Comparison of ENCODE assay signal across 18 cellular contexts in genomic region chr17:33200587-33200986, GRCh38.
DNase-seq lines count a peak whose midpoint lies in the region; ATAC-seq, FAIRE-seq and TF ChIP-seq lines count a peak whose summit lies in the region.
"Had no signal": no experiment of that assay in that cellular context is flagged by ENCODE, and none has a peak within 500 bp of the region (broad histone marks: within the 10 kb centered on the region; RNA-seq: fewer than 3 reads in every experiment).

No MANE protein-coding gene starts in this region.

- H3K4me1 Mint-ChIP-seq in MCF 10A (ENCODE audit: insufficient read depth, unreplicated experiment) = peaks cover 12% of the 10 kb centered on the region
- no peaks in the 10 kb centered on the region for H3K4me1 Mint-ChIP-seq in activated CD8-positive, alpha-beta memory T cell treated with anti-CD3 and anti-CD28 coated beads, Interleukin-2, amount 10 ng/mL, durations not matched to agents 7 days and 5 days
- H3K4me1 Mint-ChIP-seq: activated B cell treated with CpG ODN at 0.5 μM for 24 hours, B cell had no signal

- peak; percentile 35 for FAIRE-seq in urothelium cell line (lab: Jason Lieb, UNC)

- no peak overlapping the region for H3K4me2 ChIP-seq in OCI-LY7 (ENCODE audit: low read length)

- intact Hi-C loops in MCF 10A (cut with micrococcal nuclease) = no loop called here
- intact Hi-C loops in breast epithelium (cut with DNase I; ENCODE audit: low total_unique reads) = no loop called here
- intact Hi-C loops in OCI-LY7 (cut with micrococcal nuclease; ENCODE audit: unreplicated experiment) = no loop called here

- no peaks in the 10 kb centered on the region for H3K9me2 ChIP-seq in OCI-LY7 (ENCODE audit: insufficient read depth, low read length)

- TF ChIP-seq POLR2A in breast epithelium (IDR thresholded peaks at IDR 0.05) = no peak

- H2AFZ ChIP-seq in OCI-LY7 (ENCODE audit: low read length) = no peak overlapping the region

- POLR2A ChIA-PET in MCF 10A (lab: Yijun Ruan, JAX) (no interaction called here), OCI-LY7 (lab: Charles Lee) (no interaction called here)

- H3K27me3 ChIP-seq in breast epithelium = peaks cover 0 to 14% of the 10 kb centered on the region in 2 donors
- H3K27me3 ChIP-seq: vagina had no signal

- H3K27me3 Mint-ChIP-seq in MCF 10A (ENCODE audit: insufficient read depth, unreplicated experiment) = no peaks in the 10 kb centered on the region
- H3K27me3 Mint-ChIP-seq in activated CD8-positive, alpha-beta memory T cell treated with anti-CD3 and anti-CD28 coated beads, Interleukin-2, amount 10 ng/mL, durations not matched to agents 7 days and 5 days = no peaks in the 10 kb centered on the region

- no peaks in the 10 kb centered on the region for H3K9me3 Mint-ChIP-seq in MCF 10A (ENCODE audit: unreplicated experiment)
- no peaks in the 10 kb centered on the region for H3K9me3 Mint-ChIP-seq in activated CD8-positive, alpha-beta memory T cell treated with anti-CD3 and anti-CD28 coated beads, Interleukin-2, amount 10 ng/mL, durations not matched to agents 7 days and 5 days (ENCODE audit: low read depth)
- H3K9me3 Mint-ChIP-seq: activated B cell treated with CpG ODN at 0.5 μM for 24 hours had no signal

- BruUV-seq in MCF 10A (replicated peaks; lab: Mats Ljungman, UMichigan) = no TSS peak
- BruUV-seq in OCI-LY7 (replicated peaks; lab: Mats Ljungman, UMichigan) = no TSS peak

- no peaks in the 10 kb centered on the region for H3K4me1 ChIP-seq in breast epithelium
- no peaks in the 10 kb centered on the region for H3K4me1 ChIP-seq in OCI-LY7 (ENCODE audit: insufficient read depth, low read length, poor library complexity, severe bottlenecking)
- H3K4me1 ChIP-seq: esophagus muscularis mucosa had no signal

- no peak overlapping the region for H3K27ac Mint-ChIP-seq in MCF 10A (ENCODE audit: low read depth, unreplicated experiment)
- H3K27ac Mint-ChIP-seq in activated CD8-positive, alpha-beta memory T cell treated with anti-CD3 and anti-CD28 coated beads, Interleukin-2, amount 10 ng/mL, durations not matched to agents 7 days and 5 days = no peak overlapping the region
- H3K27ac Mint-ChIP-seq: activated B cell treated with CpG ODN at 0.5 μM for 24 hours, B cell had no signal

- TF ChIP-seq CTCF in MCF 10A (IDR thresholded peaks at IDR 0.05; ENCODE audit: unreplicated experiment) (peak; percentile 10), breast epithelium (IDR thresholded peaks at IDR 0.05) (no peak), OCI-LY7 (conservative IDR thresholded peaks at IDR 0.05; ENCODE audit: low read length) (no peak)

- no peaks in the 10 kb centered on the region for H3K36me3 ChIP-seq in breast epithelium
- no peaks in the 10 kb centered on the region for H3K36me3 ChIP-seq in OCI-LY7 (ENCODE audit: insufficient read depth, low read length)
- H3K36me3 ChIP-seq: esophagus muscularis mucosa, vagina had no signal

- H3K9me3 ChIP-seq in breast epithelium = no peaks in the 10 kb centered on the region
- no peaks in the 10 kb centered on the region for H3K9me3 ChIP-seq in OCI-LY7 (ENCODE audit: low read length)
- H3K9me3 ChIP-seq: esophagus muscularis mucosa, vagina had no signal

- no peaks in the 10 kb centered on the region for H4K20me1 ChIP-seq in OCI-LY7 (ENCODE audit: insufficient read depth, low read length)

- H3K4me3 Mint-ChIP-seq in MCF 10A (ENCODE audit: unreplicated experiment) = no peak overlapping the region
- no peak overlapping the region for H3K4me3 Mint-ChIP-seq in activated CD8-positive, alpha-beta memory T cell treated with anti-CD3 and anti-CD28 coated beads, Interleukin-2, amount 10 ng/mL, durations not matched to agents 7 days and 5 days
- H3K4me3 Mint-ChIP-seq: activated B cell treated with CpG ODN at 0.5 μM for 24 hours, B cell had no signal

- H3K27ac ChIP-seq in breast epithelium = no peak overlapping the region
- H3K27ac ChIP-seq in OCI-LY7 (ENCODE audit: low read depth, low read length, poor library complexity, severe bottlenecking) = no peak overlapping the region
- H3K27ac ChIP-seq: esophagus muscularis mucosa, vagina had no signal

- ATAC-seq in SK-N-SH treated with all-trans-retinoic acid at 6 μM for 48 hours (peak; percentile 54; the same call in 2 of the 3 replicates), GM21423 (IDR thresholded peaks at IDR 0.05; ENCODE audit: unreplicated experiment) (no peak)
- no peak for ATAC-seq in activated CD8-positive, alpha-beta memory T cell treated with anti-CD3 and anti-CD28 coated beads, Interleukin-2, amount 10 ng/mL, durations not matched to agents 7 days and 5 days

- no peaks in the 10 kb centered on the region for H3K79me2 ChIP-seq in OCI-LY7 (ENCODE audit: insufficient read depth, low read depth, low read length)

- DNase-seq in MCF 10A (ENCODE audit: unreplicated experiment) = peak; percentile 21
- DNase-seq in breast epithelium (ENCODE audit: low spot score in 2 of 2) = no peak
- peak; percentile 51 for DNase-seq in glomerular visceral epithelial cell (ENCODE audit: extremely low spot score)
- DNase-seq in urothelium cell line (ENCODE audit: low spot score) = peak; percentile 27
- DNase-seq in OCI-LY7 (ENCODE audit: low spot score) = no peak
- DNase-seq in activated CD8-positive, alpha-beta memory T cell treated with anti-CD3 and anti-CD28 coated beads, Interleukin-2, amount 10 ng/mL, durations not matched to agents 7 days and 5 days = no peak
- DNase-seq: activated B cell treated with CpG ODN at 0.5 μM for 24 hours; activated CD8-positive, alpha-beta memory T cell treated with anti-CD3 and anti-CD28 coated beads, Interleukin-2, amount 50 U/mL, for 4 hours; activated naive CD4-positive, alpha-beta T cell treated with anti-CD3 and anti-CD28 coated beads, Interleukin-2, amount 50 U/mL, for 16 hours; GOT3; midbrain; NCI-H748 treated with DMSO at 0.1 percent for 48 hours; posterior cingulate gyrus had no signal

- no peak overlapping the region for H3K4me3 ChIP-seq in breast epithelium
- H3K4me3 ChIP-seq in OCI-LY7 (ENCODE audit: low read depth, low read length, poor library complexity, severe bottlenecking) = no peak overlapping the region
- H3K4me3 ChIP-seq: esophagus muscularis mucosa, vagina had no signal

- CTCF ChIA-PET in MCF 10A (lab: Yijun Ruan, JAX) = interaction anchor here (0.6 to 1.5 kb wide), 5 partner anchors 8 to 472 kb away, joined by 3 to 5 read pairs (median 3); no protein-coding TSS in a partner anchor
- CTCF ChIA-PET in OCI-LY7 (lab: Charles Lee; ENCODE audit: unreplicated experiment) = no interaction called here
- CTCF ChIA-PET in activated CD8-positive, alpha-beta memory T cell treated with anti-CD3 and anti-CD28 coated beads, Interleukin-2, amount 10 ng/mL, durations not matched to agents 7 days and 5 days (lab: Charles Lee) = no interaction called here

- H3K36me3 Mint-ChIP-seq in MCF 10A (ENCODE audit: insufficient read depth, unreplicated experiment) = no peaks in the 10 kb centered on the region
- H3K36me3 Mint-ChIP-seq in activated CD8-positive, alpha-beta memory T cell treated with anti-CD3 and anti-CD28 coated beads, Interleukin-2, amount 10 ng/mL, durations not matched to agents 7 days and 5 days = no peaks in the 10 kb centered on the region

TF ChIP-seq in SK-N-SH treated with all-trans-retinoic acid at 6 μM for 48 hours, 23 proteins besides CTCF, POLR2A, EP300 and RAD21:
- TF ChIP-seq ARNTL (CRISPR knock-in tag; IDR thresholded peaks at IDR 0.05; ENCODE audit: borderline replicate concordance, low read depth) (no peak), CSDC2 (CRISPR knock-in tag; IDR thresholded peaks at IDR 0.05) (no peak), ZFP30 (CRISPR knock-in tag; IDR thresholded peaks at IDR 0.05) (no peak), ESRRG (CRISPR knock-in tag; IDR thresholded peaks at IDR 0.05) (no peak), CSRNP3 (CRISPR knock-in tag; IDR thresholded peaks at IDR 0.05) (no peak), OSR1 (CRISPR knock-in tag; IDR thresholded peaks at IDR 0.05) (no peak), ISL1 (CRISPR knock-in tag; IDR thresholded peaks at IDR 0.05) (no peak), RARB (CRISPR knock-in tag; IDR thresholded peaks at IDR 0.05) (no peak), TCF4 (CRISPR knock-in tag; IDR thresholded peaks at IDR 0.05; ENCODE audit: borderline replicate concordance) (no peak)
- TF ChIP-seq, protein P1, sequence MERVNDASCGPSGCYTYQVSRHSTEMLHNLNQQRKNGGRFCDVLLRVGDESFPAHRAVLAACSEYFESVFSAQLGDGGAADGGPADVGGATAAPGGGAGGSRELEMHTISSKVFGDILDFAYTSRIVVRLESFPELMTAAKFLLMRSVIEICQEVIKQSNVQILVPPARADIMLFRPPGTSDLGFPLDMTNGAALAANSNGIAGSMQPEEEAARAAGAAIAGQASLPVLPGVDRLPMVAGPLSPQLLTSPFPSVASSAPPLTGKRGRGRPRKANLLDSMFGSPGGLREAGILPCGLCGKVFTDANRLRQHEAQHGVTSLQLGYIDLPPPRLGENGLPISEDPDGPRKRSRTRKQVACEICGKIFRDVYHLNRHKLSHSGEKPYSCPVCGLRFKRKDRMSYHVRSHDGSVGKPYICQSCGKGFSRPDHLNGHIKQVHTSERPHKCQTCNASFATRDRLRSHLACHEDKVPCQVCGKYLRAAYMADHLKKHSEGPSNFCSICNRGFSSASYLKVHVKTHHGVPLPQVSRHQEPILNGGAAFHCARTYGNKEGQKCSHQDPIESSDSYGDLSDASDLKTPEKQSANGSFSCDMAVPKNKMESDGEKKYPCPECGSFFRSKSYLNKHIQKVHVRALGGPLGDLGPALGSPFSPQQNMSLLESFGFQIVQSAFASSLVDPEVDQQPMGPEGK (CRISPR knock-in tag; IDR thresholded peaks at IDR 0.05; ENCODE audit: borderline replicate concordance) = no peak
TF ChIP-seq in SK-N-SH treated with all-trans-retinoic acid at 6 μM for 48 hours: peak in this region for 0.

Comparison
In these comparisons a context has a peak if more than half of its experiments do, and no peak if none do; other contexts are left out.
1. DNase-seq: peak in MCF 10A (single experiment), glomerular visceral epithelial cell (single experiment) and urothelium cell line (single experiment); none in breast epithelium (0 of 2), OCI-LY7 (single experiment) and activated CD8-positive, alpha-beta memory T cell treated with anti-CD3 and anti-CD28 coated beads, Interleukin-2, amount 10 ng/mL, durations not matched to agents 7 days and 5 days (single experiment).